ENCODE assay signal across 8 cellular contexts in genomic region chr13:95676100-95676774, GRCh38. TPM values are rescaled to one million over a fixed set of nuclear protein-coding genes. Genes with fewer than 3 reads are reported as not detected.
DNase-seq lines count a peak whose midpoint lies in the region; ATAC-seq and TF ChIP-seq lines count a peak whose summit lies in the region.

No MANE protein-coding gene starts in this region.

- CTCF ChIA-PET in BJ (lab: Yijun Ruan, JAX) = interaction anchor here (0.9 to 1.2 kb wide), 4 partner anchors 9 to 158 kb away, joined by 3 to 5 read pairs (median 4); no protein-coding TSS in a partner anchor

- H3K27me3 ChIP-seq in BJ (ENCODE audit: control insufficient read depth, insufficient read depth, low read length) (no peaks in the 10 kb centered on the region), lung (ENCODE audit: control insufficient read depth, insufficient read depth) (no peaks in the 10 kb centered on the region), thoracic aorta (replicated peaks; ENCODE audit: insufficient read depth) (no peaks in the 10 kb centered on the region)

- H3K9me3 ChIP-seq in lung (ENCODE audit: control insufficient read depth in 2 of 2, insufficient read depth in 1 of 2, low read length in 1 of 2) = peaks cover 0 to 8% of the 10 kb centered on the region in 2 donors
- H3K9me3 ChIP-seq in thoracic aorta = peaks cover 9% of the 10 kb centered on the region

- H3K4me3 ChIP-seq in BJ (ENCODE audit: low read depth, low read length) = peak overlapping the region; percentile 89
- peak overlapping the region; percentile 72 for H3K4me3 ChIP-seq in lung
- H3K4me3 ChIP-seq in thoracic aorta = peak overlapping the region; percentile 99

- TF ChIP-seq CTCF in BJ (IDR thresholded peaks at IDR 0.05; ENCODE audit: insufficient read depth, low read depth, low read length) (no peak), lung (IDR thresholded peaks at IDR 0.05; ENCODE audit: control extremely low read depth, extremely low read depth) (no peak), thoracic aorta (IDR thresholded peaks at IDR 0.05) (no peak), GM10266 (IDR thresholded peaks at IDR 0.05; ENCODE audit: control insufficient read depth, insufficient read depth, low read depth, missing control alignments) (no peak)

- POLR2A ChIA-PET in BJ (lab: Charles Lee) = interaction anchor here (0.5 to 1.0 kb wide), 2 partner anchors 158 to 704 kb away, joined by 3 to 4 read pairs; no protein-coding TSS in a partner anchor

- ATAC-seq in GM19328 (IDR thresholded peaks at IDR 0.05; ENCODE audit: unreplicated experiment) = peak; percentile 11
- no peak for ATAC-seq in lung (ENCODE audit: insufficient read depth, low FRiP score)
- peak; percentile 9 for ATAC-seq in thoracic aorta (ENCODE audit: insufficient number of reproducible peaks, low FRiP score, low read depth)

- DNase-seq in BJ (ENCODE audit: low read depth) (no peak), HS-27A (ENCODE audit: low read depth) (peak; percentile 5), SHP77 (lab: John Stamatoyannopoulos, UW) (peak; percentile 73 to 74), lung (ENCODE audit: low spot score) (no peak), thoracic aorta (ENCODE audit: low spot score) (no peak), GM10266 (ENCODE audit: extremely low spot score) (no peak)
- peak; percentile 25 for DNase-seq in central memory CD4-positive, alpha-beta T cell

- 0 to 1% methylated on average over 33 of the region's 33 CpGs for WGBS in lung, 2 donors

- H3K36me3 ChIP-seq in BJ (ENCODE audit: control insufficient read depth, insufficient read depth, low read length) (no peaks in the 10 kb centered on the region), lung (ENCODE audit: control insufficient read depth in 2 of 2, insufficient read depth in 2 of 2, low read length in 2 of 2) (no peaks in the 10 kb centered on the region), thoracic aorta (no peaks in the 10 kb centered on the region)

- H3K27ac ChIP-seq in lung (ENCODE audit: low read depth in 1 of 2, low read length in 1 of 2) = peak overlapping the region; percentile 89 to 98
- H3K27ac ChIP-seq in thoracic aorta = peak overlapping the region; percentile 83 to 99

- peaks cover under 1 to 14% of the 10 kb centered on the region in 2 donors for H3K4me1 ChIP-seq in lung (ENCODE audit: control insufficient read depth in 2 of 2, insufficient read depth in 2 of 2, low read length in 2 of 2)
- H3K4me1 ChIP-seq in thoracic aorta (ENCODE audit: control insufficient read depth in 1 of 2, low read depth in 2 of 2) = peaks cover 28 to 38% of the 10 kb centered on the region in 2 donors

RNA-seq across cellular contexts. Expression of gene DNAJC3, which starts 0.7 kb away (rescaled TPM):
- polyA plus RNA-seq in BJ (2011; rRNA removed) (10.6 and 19.9 TPM in 2 replicates), lung (10 to 100 TPM; 15.2 to 28.7 TPM)
- polyA minus RNA-seq in BJ (2011; rRNA and poly(A)+ RNA removed) = 18.7 and 19.4 TPM in 2 replicates
- total RNA-seq in lung (10 to 100 TPM; 48.2 to 61.8 TPM), thoracic aorta (10 to 100 TPM; 63.4 to 90.1 TPM)

RNA-seq across cellular contexts. Expression of gene DZIP1, which starts 31.7 kb away (rescaled TPM):
- 11.4 and 15.7 TPM in 2 replicates for polyA plus RNA-seq in BJ (2011; rRNA removed)
- polyA minus RNA-seq in BJ (2011; rRNA and poly(A)+ RNA removed) = 13.8 and 15.5 TPM in 2 replicates
- 10 to 100 TPM; 11.3 to 26.4 TPM for total RNA-seq in lung
- polyA plus RNA-seq in lung = 1 to 10 TPM; 3.9 to 4.0 TPM
- total RNA-seq in thoracic aorta = 10 to 100 TPM; 24.5 to 26.0 TPM

Comparison
In these comparisons a context has a peak if more than half of its experiments do, and no peak if none do; other contexts are left out.
1. DNase-seq: peak in HS-27A (single experiment), SHP77 (2 of 2) and central memory CD4-positive, alpha-beta T cell (single experiment); none in BJ (single experiment), lung (single experiment), thoracic aorta (single experiment) and GM10266 (single experiment).
2. Peak in every context shown above with its lines, with median percentiles within 50 percentile points of each other: H3K4me3 ChIP-seq.